16 cellular contexts compared by ENCODE assay signal in genomic region chr5:120749737-120750136, GRCh38.
DNase-seq lines count a peak whose midpoint lies in the region; ATAC-seq and TF ChIP-seq lines count a peak whose summit lies in the region.
"Had no signal": no experiment of that assay in that cellular context is flagged by ENCODE, and none has a peak within 500 bp of the region (broad histone marks: within the 10 kb centered on the region; RNA-seq: fewer than 3 reads in every experiment).

No MANE protein-coding gene starts in this region.

- H3K4me2 ChIP-seq in PC-3 (ENCODE audit: low read length) (peak overlapping the region; percentile 58), GM23338 (no peak overlapping the region)

- no peaks in the 10 kb centered on the region for H3K9me2 ChIP-seq in PC-3 (replicated peaks; ENCODE audit: low read length)
- H3K9me2 ChIP-seq in GM23338 (ENCODE audit: insufficient read depth) = no peaks in the 10 kb centered on the region

- no peaks in the 10 kb centered on the region for H3K9me3 ChIP-seq in PC-3 (ENCODE audit: low read length)
- H3K9me3 ChIP-seq: BE2C, Caco-2 had no signal

- no TSS peak for BruUV-seq in PC-3 (replicated peaks; lab: Mats Ljungman, UMichigan)

- H2AFZ ChIP-seq in PC-3 (ENCODE audit: low read length) = no peak overlapping the region
- H2AFZ ChIP-seq in GM23338 = no peak overlapping the region
- H2AFZ ChIP-seq: GM23248 had no signal

- no peak overlapping the region for H3K27ac Mint-ChIP-seq in GM23338
- H3K27ac Mint-ChIP-seq: CD4-positive, CD25-positive, alpha-beta regulatory T cell; CD8-positive, alpha-beta memory T cell had no signal

- no peak overlapping the region for H3K4me3 ChIP-seq in PC-3 (ENCODE audit: low read length)
- no peak overlapping the region for H3K4me3 ChIP-seq in GM23338
- H3K4me3 ChIP-seq: GM23248 had no signal

- no peak overlapping the region for H3K4me3 Mint-ChIP-seq in GM23338
- H3K4me3 Mint-ChIP-seq: CD4-positive, CD25-positive, alpha-beta regulatory T cell; CD8-positive, alpha-beta memory T cell had no signal

- H3K36me3 Mint-ChIP-seq in GM23338 (ENCODE audit: low read depth) = peaks cover 2% of the 10 kb centered on the region; the same call in 1 of the 3 replicates
- H3K36me3 Mint-ChIP-seq: CD4-positive, CD25-positive, alpha-beta regulatory T cell; CD8-positive, alpha-beta memory T cell had no signal

- peaks cover 2% of the 10 kb centered on the region; the same call in 2 of the 3 replicates for H3K9me3 Mint-ChIP-seq in GM23338

- H3K4me1 ChIP-seq in PC-3 (ENCODE audit: insufficient read depth, low read length) (peaks cover 5% of the 10 kb centered on the region; the same call in 1 of the 2 replicates), GM23338 (ENCODE audit: insufficient read depth) (peaks cover 8% of the 10 kb centered on the region; the same call in 1 of the 2 replicates)
- H3K4me1 ChIP-seq: BE2C, Caco-2 had no signal

- H3K79me2 ChIP-seq in PC-3 (ENCODE audit: low read length) (no peaks in the 10 kb centered on the region), GM23338 (replicated peaks; ENCODE audit: insufficient read depth) (no peaks in the 10 kb centered on the region)

- H3K27me3 ChIP-seq in PC-3 (ENCODE audit: low read length) (no peaks in the 10 kb centered on the region), GM23338 (ENCODE audit: insufficient read depth) (no peaks in the 10 kb centered on the region)
- H3K27me3 ChIP-seq: BE2C had no signal

- H4K20me1 ChIP-seq in PC-3 (ENCODE audit: low read length) = no peaks in the 10 kb centered on the region
- H4K20me1 ChIP-seq in GM23338 (replicated peaks; ENCODE audit: insufficient read depth) = no peaks in the 10 kb centered on the region

- H3K27me3 Mint-ChIP-seq in GM23338 (ENCODE audit: insufficient read depth, low read depth, poor library complexity) = no peaks in the 10 kb centered on the region
- H3K27me3 Mint-ChIP-seq: CD4-positive, CD25-positive, alpha-beta regulatory T cell; CD8-positive, alpha-beta memory T cell had no signal

- peaks cover 19% of the 10 kb centered on the region for H3K4me1 Mint-ChIP-seq in GM23338
- H3K4me1 Mint-ChIP-seq: CD4-positive, CD25-positive, alpha-beta regulatory T cell; CD8-positive, alpha-beta memory T cell had no signal

- H3F3A ChIP-seq in PC-3 (ENCODE audit: low read length, unreplicated experiment) = no peaks in the 10 kb centered on the region
- H3F3A ChIP-seq in GM23338 (replicated peaks; ENCODE audit: low read depth) = no peaks in the 10 kb centered on the region

- CTCF ChIA-PET in PC-3 (lab: Charles Lee) = no interaction called here

- TF ChIP-seq CTCF in PC-3 (conservative IDR thresholded peaks at IDR 0.05; ENCODE audit: low read depth, low read length) = no peak
- no peak for TF ChIP-seq CTCF in GM23338 (conservative IDR thresholded peaks at IDR 0.05; ENCODE audit: low read depth in 2 of 2)

- DNase-seq in DMS53 (lab: John Stamatoyannopoulos, UW) = peak; percentile 28
- DNase-seq in DMS53 treated with DMSO at 0.1 percent for 48 hours (lab: John Stamatoyannopoulos, UW; ENCODE audit: unreplicated experiment) = peak; percentile 12
- peak; percentile 58 for DNase-seq in PC-3
- peak; percentile 13 for DNase-seq in fibroblast of peridontal ligament (ENCODE audit: extremely low read depth)
- DNase-seq in effector CD8-positive, alpha-beta T cell (lab: John Stamatoyannopoulos, UW) = no peak
- DNase-seq in DMS79 treated with DMSO at 0.1 percent for 48 hours (lab: John Stamatoyannopoulos, UW) = no peak
- DNase-seq in GM23338 (ENCODE audit: low spot score) = no peak
- DNase-seq: ACHN; BE2C; C1 segment of cervical spinal cord; Caco-2; CD4-positive, CD25-positive, alpha-beta regulatory T cell; CD8-positive, alpha-beta memory T cell; DMS153; GM23248; HCEC 1CT had no signal

- ATAC-seq in PC-3 = peak; percentile 95
- no peak for ATAC-seq in GM23338

- H3K36me3 ChIP-seq in PC-3 (ENCODE audit: low read depth, low read length) (no peaks in the 10 kb centered on the region), GM23338 (ENCODE audit: insufficient read depth) (no peaks in the 10 kb centered on the region)
- H3K36me3 ChIP-seq: BE2C had no signal

- intact Hi-C loops in PC-3 (cut with micrococcal nuclease) = loop anchor here (5.0 kb wide), 1 partner anchor 53 kb away; no protein-coding TSS in a partner anchor

- POLR2A ChIA-PET in PC-3 (lab: Charles Lee; ENCODE audit: unreplicated experiment) = no interaction called here

- H3K9ac ChIP-seq in PC-3 (ENCODE audit: low read length) = no peak overlapping the region
- H3K9ac ChIP-seq: GM23248 had no signal

- H3K27ac ChIP-seq in PC-3 (ENCODE audit: low read length) (no peak overlapping the region), GM23338 (ENCODE audit: low read depth) (no peak overlapping the region)
- H3K27ac ChIP-seq: GM23248 had no signal

TF ChIP-seq in GM23338, 12 proteins besides CTCF, POLR2A, EP300 and RAD21 (continues in another document):
- no peak for TF ChIP-seq CREB1 (CRISPR knock-in tag; IDR thresholded peaks at IDR 0.05; ENCODE audit: low read depth)
- TF ChIP-seq STAT1 (IDR thresholded peaks at IDR 0.05; ENCODE audit: unreplicated experiment) = no peak
- TF ChIP-seq ZNF331 (CRISPR knock-in tag; IDR thresholded peaks at IDR 0.05; ENCODE audit: low read depth) = no peak
- no peak for TF ChIP-seq NANOG (IDR thresholded peaks at IDR 0.05; ENCODE audit: borderline replicate concordance)
- no peak for TF ChIP-seq REST (IDR thresholded peaks at IDR 0.05; ENCODE audit: unreplicated experiment)
- TF ChIP-seq ETS1 (IDR thresholded peaks at IDR 0.05) = no peak
- no peak for TF ChIP-seq JUNB (IDR thresholded peaks at IDR 0.05; ENCODE audit: unreplicated experiment)
- TF ChIP-seq EZH2 (IDR thresholded peaks at IDR 0.05; ENCODE audit: low read depth, unreplicated experiment) = no peak
- no peak for TF ChIP-seq ZNF114 (CRISPR knock-in tag; IDR thresholded peaks at IDR 0.05)
- no peak for TF ChIP-seq EZH2phosphoT487 (IDR thresholded peaks at IDR 0.05; ENCODE audit: unreplicated experiment)
- no peak for TF ChIP-seq POLR2AphosphoS5 (IDR thresholded peaks at IDR 0.05; ENCODE audit: low read depth)

Comparison
In these comparisons a context has a peak if more than half of its experiments do, and no peak if none do; other contexts are left out.
1. DNase-seq: peak in DMS53 (single experiment), DMS53 treated with DMSO at 0.1 percent for 48 hours (single experiment), PC-3 (single experiment) and fibroblast of peridontal ligament (single experiment); none in effector CD8-positive, alpha-beta T cell (single experiment), DMS79 treated with DMSO at 0.1 percent for 48 hours (single experiment) and GM23338 (single experiment).